In the genomic region with DNA sequence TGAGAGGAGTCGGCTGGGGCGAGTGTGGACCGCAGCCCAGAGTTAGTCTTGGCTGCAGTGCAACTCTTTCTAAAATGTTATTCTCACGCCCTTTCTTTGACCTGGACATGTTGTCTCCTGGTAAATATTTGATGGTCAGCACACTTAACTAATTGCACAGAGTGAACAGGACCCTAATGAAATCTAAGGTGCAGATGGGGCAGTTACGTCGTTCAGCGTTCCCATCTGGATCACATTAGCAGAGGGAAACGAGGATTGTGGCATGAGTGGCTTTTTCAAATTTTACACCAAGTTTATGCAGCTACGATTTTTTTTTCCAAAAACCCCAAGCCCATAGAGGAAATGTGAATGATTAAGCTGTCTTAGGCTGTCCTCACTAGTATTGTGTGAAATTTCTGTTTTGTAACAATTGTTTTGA, we compare ENCODE assay signal across 8 cellular contexts. TPM values are rescaled to one million over a fixed set of nuclear protein-coding genes. Genes with fewer than 3 reads are reported as not detected.
DNase-seq lines count a peak whose midpoint lies in the region; ATAC-seq, FAIRE-seq and TF ChIP-seq lines count a peak whose summit lies in the region.

No MANE protein-coding gene starts in this region.

- H3K4me3 ChIP-seq in AG04450 (ENCODE audit: low read depth, low read length) (peak overlapping the region; percentile 72), choroid plexus epithelial cell (ENCODE audit: low read depth, low read length) (peak overlapping the region; percentile 86), mononuclear cell (ENCODE audit: low read length) (peak overlapping the region; percentile 60)
- peak overlapping the region; percentile 95 for H3K4me3 ChIP-seq in Jurkat, Clone E6-1 (ENCODE audit: low read length)

- H3K9me3 ChIP-seq in AG04450 (ENCODE audit: control insufficient read depth, insufficient read depth, low read length) (no peaks in the 10 kb centered on the region; the same call in 1 of the 2 replicates), mononuclear cell (ENCODE audit: low read depth, low read length) (no peaks in the 10 kb centered on the region)

- ATAC-seq in HG02970 (IDR thresholded peaks at IDR 0.05; ENCODE audit: low FRiP score, unreplicated experiment) = no peak

- no peaks in the 10 kb centered on the region for H3K27me3 ChIP-seq in AG04450 (ENCODE audit: control insufficient read depth, insufficient read depth, low read length)
- H3K27me3 ChIP-seq in mononuclear cell (ENCODE audit: insufficient read depth, low read length) = no peaks in the 10 kb centered on the region

- H3K27ac ChIP-seq in AG04450 (ENCODE audit: low read depth, low read length) = peak overlapping the region; percentile 84

- H3K4me1 ChIP-seq in mononuclear cell (ENCODE audit: insufficient read depth, low read length) = peaks cover 30% of the 10 kb centered on the region

- CTCF ChIA-PET in AG04450 (lab: Charles Lee) = interaction anchor here (0.6 to 1.0 kb wide), 3 partner anchors 93 to 105 kb away, joined by 3 read pairs; no protein-coding TSS in a partner anchor

- DNase-seq in AG04450 (ENCODE audit: low read depth, low spot score) (no peak), choroid plexus epithelial cell (ENCODE audit: low read depth) (peak; percentile 77), HTR-8/SVneo (ENCODE audit: insufficient read length, low spot score) (no peak), GM19238 (ENCODE audit: insufficient read length, low spot score) (no peak)
- no peak for DNase-seq in Jurkat, Clone E6-1 (ENCODE audit: low read depth, low spot score)
- no peak for DNase-seq in stimulated activated CD4-positive, alpha-beta T cell treated with anti-CD3 and anti-CD28 coated beads, Interleukin-2, amount 100 ng/mL, for 24 hours

- no peak for FAIRE-seq in HTR-8/SVneo (lab: Jason Lieb, UNC)

- TF ChIP-seq CTCF in AG04450 (IDR thresholded peaks at IDR 0.05; ENCODE audit: low read depth, low read length) = no peak
- no peak for TF ChIP-seq CTCF in choroid plexus epithelial cell (conservative IDR thresholded peaks at IDR 0.05; ENCODE audit: low read depth, low read length)

- POLR2A ChIA-PET in AG04450 (lab: Yijun Ruan, JAX) = interaction anchor here (1.3 to 1.5 kb wide), 3 partner anchors 14 to 164 kb away, joined by 3 to 17 read pairs (median 3); no protein-coding TSS in a partner anchor

RNA-seq across cellular contexts. Expression of a gene that starts 0.5 kb away (rescaled TPM):
- polyA plus RNA-seq in AG04450 (2011; rRNA removed) = 15.1 and 19.8 TPM in 2 replicates
- polyA minus RNA-seq in AG04450 (2011; rRNA and poly(A)+ RNA removed) = 8.6 and 8.9 TPM in 2 replicates
- 9.8 TPM for polyA plus RNA-seq in Jurkat, Clone E6-1 (2012; ENCODE audit: insufficient read depth, insufficient read length)
- total RNA-seq in mononuclear cell = 7.0 TPM

RNA-seq across cellular contexts. Expression of a gene that starts 0.9 kb away (rescaled TPM):
- 12.0 and 15.3 TPM in 2 replicates for polyA plus RNA-seq in AG04450 (2011; rRNA removed)
- polyA minus RNA-seq in AG04450 (2011; rRNA and poly(A)+ RNA removed) = 12.8 and 22.2 TPM in 2 replicates
- polyA plus RNA-seq in Jurkat, Clone E6-1 (2012; ENCODE audit: insufficient read depth, insufficient read length) = 26.5 TPM
- 33.6 TPM for total RNA-seq in mononuclear cell
